27 cellular contexts compared by ENCODE assay signal in genomic region chr4:47434931-47435330, GRCh38.
"Had no signal": no experiment of that assay in that cellular context is flagged by ENCODE, and none has a peak within 500 bp of the region (broad histone marks: within the 10 kb centered on the region; RNA-seq: fewer than 3 reads in every experiment).

No MANE protein-coding gene starts in this region.

- H3K36me3 ChIP-seq: adrenal gland, ascending aorta, brain microvascular endothelial cell, breast epithelium, cardiac muscle cell had no signal

- H3K27me3 ChIP-seq: adrenal gland, ascending aorta, body of pancreas, brain microvascular endothelial cell, breast epithelium, cardiac muscle cell had no signal

- H3K4me1 ChIP-seq: adrenal gland, ascending aorta, body of pancreas, breast epithelium had no signal

- DNase-seq: activated effector memory CD4-positive, alpha-beta T cell treated with anti-CD3 and anti-CD28 coated beads, Interleukin-2, amount 50 U/mL, for 16 hours; activated effector memory CD4-positive, alpha-beta T cell treated with Interleukin-2 at 50 U/mL for 16 hours; activated gamma-delta T cell; activated gamma-delta T cell treated with Interleukin-2 at 50 U/mL for 16 hours; activated naive CD4-positive, alpha-beta T cell; activated naive CD4-positive, alpha-beta T cell treated with anti-CD3 and anti-CD28 coated beads for 36 hours; activated naive CD4-positive, alpha-beta T cell treated with anti-CD3 and anti-CD28 coated beads, Interleukin-2, amount 10 ng/mL, durations not matched to agents 7 days and 5 days; activated naive CD4-positive, alpha-beta T cell treated with anti-CD3 and anti-CD28 coated beads, Interleukin-2, amount 50 U/mL, for 16 hours; activated naive CD4-positive, alpha-beta T cell treated with Interleukin-2 at 50 U/mL for 16 hours; activated naive CD8-positive, alpha-beta T cell treated with anti-CD3 and anti-CD28 coated beads for 36 hours; activated naive CD8-positive, alpha-beta T cell treated with anti-CD3 and anti-CD28 coated beads, Interleukin-2, amount 10 ng/mL, durations not matched to agents 7 days and 5 days; activated naive CD8-positive, alpha-beta T cell treated with anti-CD3 and anti-CD28 coated beads, Interleukin-2, amount 50 U/mL, for 24 hours; activated T-cell treated with anti-CD3 and anti-CD28 coated beads, Interleukin-2, amount 50 U/mL, for 4 hours; activated T-cell treated with anti-CD3 and anti-CD28 coated beads, Interleukin-2, amount 50 U/mL, for 48 hours; activated T-cell treated with anti-CD3 and anti-CD28 coated beads, Interleukin-2, amount 50 U/mL, for 72 hours; adrenal gland; amniotic stem cell; amygdala; anterior cingulate cortex; aorta; body of pancreas; brain microvascular endothelial cell; central memory CD4-positive, alpha-beta T cell; cerebellar nuclear complex had no signal

- H3K9me3 ChIP-seq: adrenal gland, ascending aorta, body of pancreas, breast epithelium had no signal

- H3K27ac ChIP-seq: adrenal gland, ascending aorta, body of pancreas, brain microvascular endothelial cell, breast epithelium, cardiac muscle cell had no signal

- H3K4me3 ChIP-seq: adrenal gland, ascending aorta, body of pancreas, breast epithelium, cardiac muscle cell had no signal
